ENCODE assay signal across 23 cellular contexts in genomic region chr19:10895363-10895762, GRCh38. TPM values are rescaled to one million over a fixed set of nuclear protein-coding genes. Genes with fewer than 3 reads are reported as not detected.
DNase-seq lines count a peak whose midpoint lies in the region; ATAC-seq, FAIRE-seq and TF ChIP-seq lines count a peak whose summit lies in the region.
"Had no signal": no experiment of that assay in that cellular context is flagged by ENCODE, and none has a peak within 500 bp of the region (broad histone marks: within the 10 kb centered on the region; RNA-seq: fewer than 3 reads in every experiment).

No MANE protein-coding gene starts in this region.

- H3K4me1 Mint-ChIP-seq in activated T-helper 17 cell treated with anti-CD3 and anti-CD28 coated beads, Interleukin-2, amount 50 U/mL, for 72 hours, result peaks cover 13% of the 10 kb centered on the region
- peaks cover 8 to 19% (median 10%) of the 10 kb centered on the region in 4 donors for H3K4me1 Mint-ChIP-seq in naive thymus-derived CD8-positive, alpha-beta T cell

- H3K4me1 ChIP-seq in BLaER1 (peaks cover 34% of the 10 kb centered on the region), OCI-LY1 (ENCODE audit: insufficient read depth, low read length, severe bottlenecking) (peaks cover 38% of the 10 kb centered on the region), H1 (replicated peaks in 1 of 4; ENCODE audit: control insufficient read depth in 3 of 4, insufficient read depth in 4 of 4, low read length in 3 of 4) (peaks cover 14 to 32% (median 27%) of the 10 kb centered on the region in 4 experiments), trophoblast cell (ENCODE audit: control insufficient read depth in 1 of 2, insufficient read depth in 2 of 2, low read length in 2 of 2) (peaks cover 21% of the 10 kb centered on the region in 2 experiments)

- H3K14ac ChIP-seq in H1 (ENCODE audit: insufficient read length) (no peak overlapping the region), trophoblast cell (ENCODE audit: low read length) (no peak overlapping the region)

- H3K4ac ChIP-seq in H1 (replicated peaks; ENCODE audit: insufficient read length, low read depth, low read length) (peak overlapping the region; percentile 44), trophoblast cell (ENCODE audit: low read depth, low read length) (peak overlapping the region; percentile 21)

- H2BK15ac ChIP-seq in H1 (ENCODE audit: low read length), result no peak overlapping the region

- H3K27me3 ChIP-seq in BLaER1, result no peaks in the 10 kb centered on the region
- no peaks in the 10 kb centered on the region for H3K27me3 ChIP-seq in OCI-LY1 (ENCODE audit: insufficient read depth, low read length)
- no peaks in the 10 kb centered on the region for H3K27me3 ChIP-seq in H1 (replicated peaks in 1 of 4; ENCODE audit: control insufficient read depth in 3 of 4, extremely low read depth in 1 of 4, insufficient read depth in 3 of 4, low read length in 3 of 4)
- H3K27me3 ChIP-seq in trophoblast cell (ENCODE audit: insufficient read depth, low read length), result no peaks in the 10 kb centered on the region

- H3K36me3 Mint-ChIP-seq in activated T-helper 17 cell treated with anti-CD3 and anti-CD28 coated beads, Interleukin-2, amount 50 U/mL, for 72 hours (ENCODE audit: low read depth), result no peaks in the 10 kb centered on the region
- peaks cover 0 to 3% (median 0%) of the 10 kb centered on the region in 3 donors for H3K36me3 Mint-ChIP-seq in naive thymus-derived CD8-positive, alpha-beta T cell

- no peak for DNase-seq in H1 (ENCODE audit: low read depth in 1 of 2, low spot score in 2 of 2)
- DNase-seq in trophoblast cell, result no peak
- DNase-seq in naive thymus-derived CD8-positive, alpha-beta T cell, result no peak
- DNase-seq: EL, GF-D8, NCI-H1105, NCI-H146, NCI-H2029, NCI-H2171, NCI-H345, NCI-H524, NCI-H774, Right ventricle myocardium superior had no signal

- H3K4me3 Mint-ChIP-seq in activated T-helper 17 cell treated with anti-CD3 and anti-CD28 coated beads, Interleukin-2, amount 50 U/mL, for 72 hours, result no peak overlapping the region
- H3K4me3 Mint-ChIP-seq in naive thymus-derived CD8-positive, alpha-beta T cell, result no peak overlapping the region
- H3K4me3 Mint-ChIP-seq: B cell had no signal

- H3K9ac ChIP-seq in BLaER1 (no peak overlapping the region), OCI-LY1 (ENCODE audit: low read length) (peak overlapping the region; percentile 22; the same call in 1 of the 2 replicates), H1 (replicated peaks in 1 of 4; ENCODE audit: extremely low read depth in 1 of 4, low read depth in 3 of 4, low read length in 3 of 4) (0 out of 7 replicates have a peak overlapping the region, but pooled peaks of 1 of the 4 experiments have one; percentile 11), trophoblast cell (ENCODE audit: low read length) (no peak overlapping the region)
- H3K9ac ChIP-seq: KMS-11 had no signal

- H3K9me3 ChIP-seq in BLaER1, result no peaks in the 10 kb centered on the region
- no peaks in the 10 kb centered on the region for H3K9me3 ChIP-seq in OCI-LY1 (ENCODE audit: low read length)
- no peaks in the 10 kb centered on the region for H3K9me3 ChIP-seq in H1 (ENCODE audit: insufficient read depth in 2 of 2, low read depth in 1 of 2, low read length in 1 of 2)
- no peaks in the 10 kb centered on the region for H3K9me3 ChIP-seq in trophoblast cell (ENCODE audit: insufficient read depth, low read depth, low read length)
- H3K9me3 ChIP-seq: HAP-1 had no signal

- 87% methylated on average over 6 of the region's 6 CpGs; no CpG with 5 or more reads in 1 of the 2 experiments for WGBS in H1 (ENCODE audit: extremely low coverage in 1 of 2, insufficient coverage in 1 of 2, insufficient read length in 1 of 2, insufficient replicate concordance in 2 of 2, low coverage in 1 of 2, low lambda C conversion rate in 2 of 2, missing lambda C conversion rate in 1 of 2), 2 experiments
- no CpG with 5 or more reads among the region's 6 CpGs for WGBS in trophoblast cell (ENCODE audit: extremely low coverage, insufficient coverage, insufficient read length)

- H4K12ac ChIP-seq in trophoblast cell (ENCODE audit: low read depth, low read length), result no peak overlapping the region

- ATAC-seq in activated T-helper 17 cell treated with anti-CD3 and anti-CD28 coated beads, Interleukin-2, amount 50 U/mL, for 72 hours (replicated peaks), result no peak
- ATAC-seq in HG03354 (IDR thresholded peaks at IDR 0.05; ENCODE audit: poor library complexity, severe bottlenecking, unreplicated experiment) (no peak), GM19351 (IDR thresholded peaks at IDR 0.05; ENCODE audit: unreplicated experiment) (no peak)
- ATAC-seq in naive thymus-derived CD8-positive, alpha-beta T cell, result no peak

- POLR2A ChIA-PET in H1 (lab: Charles Lee; ENCODE audit: partially characterized antibody), result interaction anchor here (3.8 kb wide), 1 partner anchor 15 kb away, joined by 18 read pairs; no protein-coding TSS in a partner anchor
- POLR2A ChIA-PET in naive thymus-derived CD8-positive, alpha-beta T cell (lab: Charles Lee), result no interaction called here

- H3K23me2 ChIP-seq in H1 (ENCODE audit: low read depth, low read length), result no peaks in the 10 kb centered on the region

- H3K18ac ChIP-seq in H1 (ENCODE audit: extremely low read depth, low read length) (no peak overlapping the region), trophoblast cell (ENCODE audit: low read length) (peak overlapping the region; percentile 67)

- H4K8ac ChIP-seq in H1 (ENCODE audit: extremely low read depth, insufficient read depth, low read length) (peak overlapping the region; percentile 31), trophoblast cell (ENCODE audit: low read depth, low read length) (no peak overlapping the region)

- no peak overlapping the region for H3K23ac ChIP-seq in H1 (ENCODE audit: insufficient read length)
- no peak overlapping the region for H3K23ac ChIP-seq in trophoblast cell (ENCODE audit: low read length)

- TF ChIP-seq POLR2A in H1 (IDR thresholded peaks at IDR 0.05; ENCODE audit: control extremely low read depth in 1 of 2, low read depth in 2 of 2, low read length in 2 of 2), result no peak

- H3K79me1 ChIP-seq in H1 (ENCODE audit: low read depth, low read length), result peaks cover 34% of the 10 kb centered on the region
- H3K79me1 ChIP-seq in trophoblast cell (ENCODE audit: low read length), result no peaks in the 10 kb centered on the region

- no peak overlapping the region for H2BK20ac ChIP-seq in H1 (ENCODE audit: low read length)

- H3K9me3 Mint-ChIP-seq in activated T-helper 17 cell treated with anti-CD3 and anti-CD28 coated beads, Interleukin-2, amount 50 U/mL, for 72 hours, result no peaks in the 10 kb centered on the region
- no peaks in the 10 kb centered on the region for H3K9me3 Mint-ChIP-seq in naive thymus-derived CD8-positive, alpha-beta T cell

- H3K27ac ChIP-seq in BLaER1, result 0 out of 2 replicates have a peak overlapping the region, but pooled peaks have one; percentile 6
- H3K27ac ChIP-seq in OCI-LY1 (ENCODE audit: low read depth, low read length, poor library complexity, severe bottlenecking), result peak overlapping the region; percentile 78
- 0 out of 2 replicates have a peak overlapping the region, but pooled peaks have one; percentile 3 for H3K27ac ChIP-seq in H1 (ENCODE audit: low read depth, low read length)
- H3K27ac ChIP-seq in trophoblast cell (ENCODE audit: low read depth, low read length), result no peak overlapping the region
- H3K27ac ChIP-seq: KMS-11 had no signal

- H3K27me3 Mint-ChIP-seq in activated T-helper 17 cell treated with anti-CD3 and anti-CD28 coated beads, Interleukin-2, amount 50 U/mL, for 72 hours, result no peaks in the 10 kb centered on the region
- H3K27me3 Mint-ChIP-seq in naive thymus-derived CD8-positive, alpha-beta T cell, result no peaks in the 10 kb centered on the region
- H3K27me3 Mint-ChIP-seq: B cell had no signal

- H3F3A ChIP-seq in OCI-LY1 (ENCODE audit: insufficient read depth, low read length), result no peaks in the 10 kb centered on the region

- H2BK12ac ChIP-seq in H1 (ENCODE audit: low read depth, low read length) (no peak overlapping the region), trophoblast cell (ENCODE audit: low read length) (no peak overlapping the region)

- H3K9me2 ChIP-seq in OCI-LY1 (ENCODE audit: low read depth, low read length), result no peaks in the 10 kb centered on the region

- H4K5ac ChIP-seq in H1 (ENCODE audit: insufficient read length, low read depth, low read length), result no peak overlapping the region

- TF ChIP-seq CTCF in OCI-LY1 (IDR thresholded peaks at IDR 0.05; ENCODE audit: low read length) (no peak), H1 (IDR thresholded peaks at IDR 0.05; ENCODE audit: control extremely low read depth in 1 of 3, insufficient read depth in 1 of 3, low read depth in 1 of 3, low read length in 3 of 3) (no peak)

- FAIRE-seq in H1 (lab: Jason Lieb, UNC), result no peak
- FAIRE-seq: D721Med had no signal

- no peak for TF ChIP-seq RAD21 in H1 (IDR thresholded peaks at IDR 0.05 in 1 of 2, conservative IDR thresholded peaks at IDR 0.05 in 1 of 2; ENCODE audit: low read depth in 2 of 2, low read length in 2 of 2)

- no peak overlapping the region for H3K4me2 ChIP-seq in BLaER1
- peak overlapping the region; percentile 54 for H3K4me2 ChIP-seq in OCI-LY1 (ENCODE audit: low read length)
- H3K4me2 ChIP-seq in H1 (ENCODE audit: insufficient read depth in 1 of 2, low read depth in 2 of 2, low read length in 2 of 2), result 0 out of 4 replicates have a peak overlapping the region, but pooled peaks of 1 of the 2 experiments have one; percentile 14
- no peak overlapping the region for H3K4me2 ChIP-seq in trophoblast cell (ENCODE audit: low read length)
- H3K4me2 ChIP-seq: KMS-11 had no signal

- H3K4me3 ChIP-seq in BLaER1 (no peak overlapping the region), OCI-LY1 (ENCODE audit: low read depth, low read length, poor library complexity, severe bottlenecking) (peak overlapping the region; percentile 2), H1 (ENCODE audit: extremely low read depth in 1 of 4, insufficient read depth in 2 of 4, low read depth in 3 of 4, low read length in 4 of 4) (no peak overlapping the region), trophoblast cell (ENCODE audit: low read depth, low read length) (no peak overlapping the region)
- H3K4me3 ChIP-seq: HAP-1 had no signal

- no peak overlapping the region for H2BK5ac ChIP-seq in H1 (ENCODE audit: low read depth, low read length)
- H2BK5ac ChIP-seq in trophoblast cell (ENCODE audit: low read depth, low read length, poor library complexity), result no peak overlapping the region

- H3K56ac ChIP-seq in H1 (replicated peaks; ENCODE audit: insufficient read length, low read depth, low read length), result no peak overlapping the region

- TF ChIP-seq EP300 in H1 (IDR thresholded peaks at IDR 0.05; ENCODE audit: borderline replicate concordance in 1 of 2, low read depth in 2 of 2, low read length in 2 of 2), result no peak

- H4K91ac ChIP-seq in H1 (replicated peaks; ENCODE audit: insufficient read length, low read length) (no peak overlapping the region), trophoblast cell (ENCODE audit: low read depth, low read length) (no peak overlapping the region)

- H2BK120ac ChIP-seq in H1 (replicated peaks; ENCODE audit: low read depth, low read length) (no peak overlapping the region), trophoblast cell (ENCODE audit: insufficient read depth, low read length, poor library complexity) (no peak overlapping the region)

- H3K79me2 ChIP-seq in OCI-LY1 (ENCODE audit: insufficient read depth, low read length) (peaks cover 22% of the 10 kb centered on the region; the same call in 1 of the 2 replicates), H1 (ENCODE audit: control insufficient read depth in 1 of 2, insufficient read depth in 2 of 2, low read length in 2 of 2) (peaks cover 0 to 83% of the 10 kb centered on the region in 2 experiments; a peak in 2 of 4 replicates), trophoblast cell (ENCODE audit: control insufficient read depth, insufficient read depth, low read length, poor library complexity) (peaks cover 16% of the 10 kb centered on the region)

- no peak overlapping the region for H3K27ac Mint-ChIP-seq in activated T-helper 17 cell treated with anti-CD3 and anti-CD28 coated beads, Interleukin-2, amount 50 U/mL, for 72 hours
- no peak overlapping the region for H3K27ac Mint-ChIP-seq in naive thymus-derived CD8-positive, alpha-beta T cell
- H3K27ac Mint-ChIP-seq: B cell had no signal

- H3K36me3 ChIP-seq in BLaER1 (peaks cover 76% of the 10 kb centered on the region), OCI-LY1 (ENCODE audit: insufficient read depth, low read length) (no peaks in the 10 kb centered on the region), H1 (ENCODE audit: control insufficient read depth in 2 of 4, insufficient read depth in 4 of 4, low read length in 3 of 4) (no peaks in the 10 kb centered on the region), trophoblast cell (ENCODE audit: control insufficient read depth in 1 of 2, insufficient read depth in 2 of 2, low read length in 2 of 2) (peaks cover 0 to 8% of the 10 kb centered on the region in 2 experiments)
- H3K36me3 ChIP-seq: HAP-1 had no signal

- H2AK5ac ChIP-seq in H1 (ENCODE audit: low read depth, low read length) (no peak overlapping the region), trophoblast cell (ENCODE audit: low read length) (no peak overlapping the region)

- H2AFZ ChIP-seq in OCI-LY1 (ENCODE audit: low read length) (no peak overlapping the region), H1 (ENCODE audit: low read length) (no peak overlapping the region), trophoblast cell (ENCODE audit: insufficient read depth, low read length, poor library complexity) (no peak overlapping the region)

- CTCF ChIA-PET in H1 (lab: Charles Lee; ENCODE audit: partially characterized antibody), result interaction anchor here (0.6 to 5.4 kb wide), 7 partner anchors 10 to 1022 kb away, joined by 3 to 29 read pairs (median 7); no protein-coding TSS in a partner anchor

- H4K20me1 ChIP-seq in BLaER1, result peaks cover 100% of the 10 kb centered on the region
- no peaks in the 10 kb centered on the region for H4K20me1 ChIP-seq in OCI-LY1 (ENCODE audit: insufficient read depth, low read length)
- peaks cover 10 to 27% of the 10 kb centered on the region in 2 experiments for H4K20me1 ChIP-seq in H1 (replicated peaks in 1 of 2; ENCODE audit: control insufficient read depth in 1 of 2, insufficient read depth in 2 of 2, low read length in 2 of 2)

RNA-seq across cellular contexts. Expression of gene CARM1, which starts 24.0 kb away (rescaled TPM):
- total RNA-seq in H1 (2021; fragmentation: NEBNext Ultra II Directional; extraction: Animal tissue kit (Norgen Biotek cat#: 25700)), result 134 and 136 TPM in 2 replicates
- 164 and 270 TPM in 2 replicates for polyA plus RNA-seq in H1 (2011; rRNA removed)
- 106 TPM for polyA plus RNA-seq in H1 (2011; cell fraction: cytosol; rRNA removed)
- polyA plus RNA-seq in H1 (2011; cell fraction: nucleus; rRNA removed), result 178 TPM
- 75.6 to 138 TPM (median 129 TPM) in 4 replicates for polyA plus RNA-seq in H1 (2012, experiment 1 of 2)
- 122 TPM for polyA plus RNA-seq in H1 (2012, experiment 2 of 2)
- polyA plus RNA-seq in H1 (2013, experiment 1 of 2), result 125 TPM
- 126 TPM for polyA plus RNA-seq in H1 (2013, experiment 2 of 2)
- 71.3 and 96.2 TPM in 2 replicates for polyA minus RNA-seq in H1 (2011; rRNA and poly(A)+ RNA removed)
- 60.0 TPM for polyA minus RNA-seq in H1 (2011; cell fraction: cytosol; rRNA and poly(A)+ RNA removed)
- polyA minus RNA-seq in H1 (2011; cell fraction: nucleus; rRNA and poly(A)+ RNA removed), result 48.8 TPM
- 77.7 and 79.2 TPM in 2 replicates for polyA plus RNA-seq in trophoblast cell (2013)
- total RNA-seq in activated T-helper 17 cell treated with anti-CD3 and anti-CD28 coated beads, Interleukin-2, amount 50 U/mL, for 72 hours, result 10 to 100 TPM; 32.7 to 62.1 TPM
- 10 to 100 TPM; 25.8 to 26.5 TPM for total RNA-seq in naive thymus-derived CD8-positive, alpha-beta T cell
- under 1 TPM; 0.30 to 0.59 (median 0.40) TPM for polyA plus RNA-seq in naive thymus-derived CD8-positive, alpha-beta T cell

RNA-seq across cellular contexts. Expression of gene YIPF2, which starts 33.1 kb away (rescaled TPM):
- 47.5 and 48.3 TPM in 2 replicates for total RNA-seq in H1 (2021; fragmentation: NEBNext Ultra II Directional; extraction: Animal tissue kit (Norgen Biotek cat#: 25700))
- polyA plus RNA-seq in H1 (2011; rRNA removed), result 112 and 151 TPM in 2 replicates
- polyA plus RNA-seq in H1 (2011; cell fraction: cytosol; rRNA removed), result 91.7 TPM
- polyA plus RNA-seq in H1 (2011; cell fraction: nucleus; rRNA removed), result 125 TPM
- 24.9 to 55.5 TPM (median 50.4 TPM) in 4 replicates for polyA plus RNA-seq in H1 (2012, experiment 1 of 2)
- 58.3 TPM for polyA plus RNA-seq in H1 (2012, experiment 2 of 2)
- polyA plus RNA-seq in H1 (2013, experiment 1 of 2), result 47.5 TPM
- 47.1 TPM for polyA plus RNA-seq in H1 (2013, experiment 2 of 2)
- polyA minus RNA-seq in H1 (2011; rRNA and poly(A)+ RNA removed), result 31.4 and 45.4 TPM in 2 replicates
- polyA minus RNA-seq in H1 (2011; cell fraction: cytosol; rRNA and poly(A)+ RNA removed), result 41.3 TPM
- 49.0 TPM for polyA minus RNA-seq in H1 (2011; cell fraction: nucleus; rRNA and poly(A)+ RNA removed)
- 98.9 and 102 TPM in 2 replicates for polyA plus RNA-seq in trophoblast cell (2013)
- 10 to 100 TPM; 28.4 to 29.6 TPM for total RNA-seq in activated T-helper 17 cell treated with anti-CD3 and anti-CD28 coated beads, Interleukin-2, amount 50 U/mL, for 72 hours
- total RNA-seq in naive thymus-derived CD8-positive, alpha-beta T cell, result 10 to 100 TPM; 31.0 to 32.0 TPM
- polyA plus RNA-seq in naive thymus-derived CD8-positive, alpha-beta T cell, result 10 to 100 TPM; 12.0 to 18.2 (median 15.4) TPM

RNA-seq across cellular contexts. Expression of gene TIMM29, which starts 33.2 kb away (rescaled TPM):
- 22.5 and 24.0 TPM in 2 replicates for total RNA-seq in H1 (2021; fragmentation: NEBNext Ultra II Directional; extraction: Animal tissue kit (Norgen Biotek cat#: 25700))
- 15.9 and 24.2 TPM in 2 replicates for polyA plus RNA-seq in H1 (2011; rRNA removed)
- 19.9 TPM for polyA plus RNA-seq in H1 (2011; cell fraction: cytosol; rRNA removed)
- 14.8 TPM for polyA plus RNA-seq in H1 (2011; cell fraction: nucleus; rRNA removed)
- 19.3 to 25.7 TPM (median 21.5 TPM) in 4 replicates for polyA plus RNA-seq in H1 (2012, experiment 1 of 2)
- 30.8 TPM for polyA plus RNA-seq in H1 (2012, experiment 2 of 2)
- 24.8 TPM for polyA plus RNA-seq in H1 (2013, experiment 1 of 2)
- 22.2 TPM for polyA plus RNA-seq in H1 (2013, experiment 2 of 2)
- polyA minus RNA-seq in H1 (2011; rRNA and poly(A)+ RNA removed), result 5.7 and 8.0 TPM in 2 replicates
- polyA minus RNA-seq in H1 (2011; cell fraction: cytosol; rRNA and poly(A)+ RNA removed), result 12.0 TPM
- polyA minus RNA-seq in H1 (2011; cell fraction: nucleus; rRNA and poly(A)+ RNA removed), result 16.6 TPM
- 21.1 and 21.2 TPM in 2 replicates for polyA plus RNA-seq in trophoblast cell (2013)
- total RNA-seq in activated T-helper 17 cell treated with anti-CD3 and anti-CD28 coated beads, Interleukin-2, amount 50 U/mL, for 72 hours, result 10 to 100 TPM; 20.7 to 21.4 TPM
- total RNA-seq in naive thymus-derived CD8-positive, alpha-beta T cell, result 10 to 100 TPM; 32.9 TPM
- polyA plus RNA-seq in naive thymus-derived CD8-positive, alpha-beta T cell, result 10 to 100 TPM; 23.8 to 40.9 (median 32.0) TPM

RNA-seq across cellular contexts. Expression of gene C19orf38, which starts 47.1 kb away (rescaled TPM):
- 0.27 TPM in 1 of 2 replicates, not detected in the other for total RNA-seq in H1 (2021; fragmentation: NEBNext Ultra II Directional; extraction: Animal tissue kit (Norgen Biotek cat#: 25700))
- 0.53 and 0.77 TPM in 2 replicates for polyA plus RNA-seq in H1 (2011; rRNA removed)
- 0.50 TPM for polyA plus RNA-seq in H1 (2011; cell fraction: cytosol; rRNA removed)
- 0.68 TPM for polyA plus RNA-seq in H1 (2011; cell fraction: nucleus; rRNA removed)
- polyA plus RNA-seq in H1 (2012, experiment 1 of 2), result 0.32 to 0.66 TPM (median 0.39 TPM) in 3 of 4 replicates, not detected in the other
- 0.39 TPM for polyA plus RNA-seq in H1 (2012, experiment 2 of 2)
- 0.20 TPM for polyA plus RNA-seq in H1 (2013, experiment 1 of 2)
- polyA plus RNA-seq in H1 (2013, experiment 2 of 2), result 0.31 TPM
- 0.20 and 0.28 TPM in 2 replicates for polyA minus RNA-seq in H1 (2011; rRNA and poly(A)+ RNA removed)
- not detected for polyA minus RNA-seq in H1 (2011; cell fraction: cytosol; rRNA and poly(A)+ RNA removed)
- polyA minus RNA-seq in H1 (2011; cell fraction: nucleus; rRNA and poly(A)+ RNA removed), result 1.1 TPM
- polyA plus RNA-seq in trophoblast cell (2013), result 0.38 and 0.44 TPM in 2 replicates
- total RNA-seq in activated T-helper 17 cell treated with anti-CD3 and anti-CD28 coated beads, Interleukin-2, amount 50 U/mL, for 72 hours, result 1 to 10 TPM in 1 of 2 donors, under 1 TPM in 1; 0.48 to 1.7 TPM
- under 1 TPM; 0.41 to 0.60 TPM for total RNA-seq in naive thymus-derived CD8-positive, alpha-beta T cell
- polyA plus RNA-seq in naive thymus-derived CD8-positive, alpha-beta T cell, result under 1 TPM in 1 of 3 donors, not detected in 2; 0.17 TPM
- total RNA-seq: HT1080 had no signal

RNA-seq across cellular contexts. Expression of gene TMED1, which starts 59.4 kb away (rescaled TPM):
- 26.2 and 26.9 TPM in 2 replicates for total RNA-seq in H1 (2021; fragmentation: NEBNext Ultra II Directional; extraction: Animal tissue kit (Norgen Biotek cat#: 25700))
- polyA plus RNA-seq in H1 (2011; rRNA removed), result 31.9 and 41.7 TPM in 2 replicates
- polyA plus RNA-seq in H1 (2011; cell fraction: cytosol; rRNA removed), result 44.8 TPM
- 29.2 TPM for polyA plus RNA-seq in H1 (2011; cell fraction: nucleus; rRNA removed)
- polyA plus RNA-seq in H1 (2012, experiment 1 of 2), result 19.0 to 35.1 TPM (median 31.2 TPM) in 4 replicates
- 31.9 TPM for polyA plus RNA-seq in H1 (2012, experiment 2 of 2)
- polyA plus RNA-seq in H1 (2013, experiment 1 of 2), result 25.1 TPM
- polyA plus RNA-seq in H1 (2013, experiment 2 of 2), result 31.6 TPM
- 13.8 and 22.8 TPM in 2 replicates for polyA minus RNA-seq in H1 (2011; rRNA and poly(A)+ RNA removed)
- 16.4 TPM for polyA minus RNA-seq in H1 (2011; cell fraction: cytosol; rRNA and poly(A)+ RNA removed)
- polyA minus RNA-seq in H1 (2011; cell fraction: nucleus; rRNA and poly(A)+ RNA removed), result 8.5 TPM
- 19.6 and 20.0 TPM in 2 replicates for polyA plus RNA-seq in trophoblast cell (2013)
- total RNA-seq in activated T-helper 17 cell treated with anti-CD3 and anti-CD28 coated beads, Interleukin-2, amount 50 U/mL, for 72 hours, result 10 to 100 TPM; 17.6 to 20.2 TPM
- 1 to 10 TPM; 6.7 to 8.9 TPM for total RNA-seq in naive thymus-derived CD8-positive, alpha-beta T cell
- 10 to 100 TPM; 23.7 to 26.3 (median 25.0) TPM for polyA plus RNA-seq in naive thymus-derived CD8-positive, alpha-beta T cell
